ENCODE assay signal across 13 cellular contexts in the genomic region with DNA sequence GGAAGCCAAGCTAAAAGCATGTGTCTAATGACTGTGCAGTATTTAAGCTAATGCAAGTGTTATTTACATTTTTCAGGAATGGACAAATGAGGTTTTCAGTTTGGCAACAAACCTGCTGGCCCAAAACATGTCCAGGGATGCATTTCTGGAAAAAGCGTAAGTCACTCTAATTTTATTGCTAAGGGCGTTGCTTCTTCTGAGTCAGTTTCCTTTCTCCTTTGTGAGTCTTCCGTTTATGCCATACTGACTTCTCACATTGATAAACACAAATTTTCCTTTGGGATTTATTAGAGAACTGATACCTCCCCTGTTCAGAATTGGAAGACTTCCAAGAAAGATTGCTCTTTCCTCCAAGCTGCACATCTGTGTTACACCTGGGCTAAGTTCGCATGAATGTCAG.
A peak's percentile ranks its signal among the peaks of the same experiment; 100 is the strongest.
DNase-seq lines count a peak whose midpoint lies in the region; ATAC-seq and TF ChIP-seq lines count a peak whose summit lies in the region.
"Had no signal": no experiment of that assay in that cellular context is flagged by ENCODE, and none has a peak within 500 bp of the region (broad histone marks: within the 10 kb centered on the region; RNA-seq: fewer than 3 reads in every experiment).

No MANE protein-coding gene starts in this region.

- no peaks in the 10 kb centered on the region for H3K27me3 ChIP-seq in GM23248 (replicated peaks; ENCODE audit: insufficient read depth)
- no peaks in the 10 kb centered on the region for H3K27me3 ChIP-seq in fibroblast of lung (ENCODE audit: control insufficient read depth, insufficient read depth, low read length)
- H3K27me3 ChIP-seq in sigmoid colon, result no peaks in the 10 kb centered on the region
- H3K27me3 ChIP-seq: body of pancreas, right lobe of liver, testis had no signal

- H3K36me3 ChIP-seq in GM23248 (ENCODE audit: low read depth), result no peaks in the 10 kb centered on the region
- H3K36me3 ChIP-seq in fibroblast of lung (ENCODE audit: control insufficient read depth, insufficient read depth, low read length), result no peaks in the 10 kb centered on the region
- no peaks in the 10 kb centered on the region for H3K36me3 ChIP-seq in sigmoid colon
- H3K36me3 ChIP-seq: right lobe of liver had no signal

- no peak overlapping the region for H3K4me3 Mint-ChIP-seq in activated CD8-positive, alpha-beta memory T cell treated with anti-CD3 and anti-CD28 coated beads, Interleukin-2, amount 10 ng/mL, durations not matched to agents 7 days and 5 days
- H3K4me3 Mint-ChIP-seq in progenitor cell of endocrine pancreas (ENCODE audit: low read depth), result no peak overlapping the region
- H3K4me3 Mint-ChIP-seq in CD14-positive monocyte, result no peak overlapping the region

- H3K27ac ChIP-seq in GM23248, result peak overlapping the region; percentile 88
- peak overlapping the region; percentile 47 for H3K27ac ChIP-seq in fibroblast of lung (ENCODE audit: insufficient read depth, low read length)
- peak overlapping the region in 3 of 4 donors; percentile 44 to 66 (median 62) for H3K27ac ChIP-seq in sigmoid colon
- H3K27ac ChIP-seq: right lobe of liver, testis had no signal

- peaks cover 32% of the 10 kb centered on the region for H3K4me1 ChIP-seq in GM23248 (ENCODE audit: insufficient read depth)
- peaks cover 12% of the 10 kb centered on the region for H3K4me1 ChIP-seq in fibroblast of lung (ENCODE audit: control insufficient read depth, extremely low read depth, insufficient read depth, low read length)
- peaks cover 0 to 38% (median 35%) of the 10 kb centered on the region in 4 donors for H3K4me1 ChIP-seq in sigmoid colon
- H3K4me1 ChIP-seq: body of pancreas, right lobe of liver, testis had no signal

- H3K4me2 ChIP-seq in GM23248 (ENCODE audit: unreplicated experiment) (peak overlapping the region; percentile 80), fibroblast of lung (ENCODE audit: extremely low read depth, insufficient read depth, low read length) (peak overlapping the region; percentile 67)

- peaks cover 25% of the 10 kb centered on the region for H3F3A ChIP-seq in GM23248 (ENCODE audit: insufficient read depth)

- 1 to 2% methylated on average over 4 of the region's 4 CpGs for WGBS in GM23248 (ENCODE audit: low coverage in 1 of 2, low lambda C conversion rate in 2 of 2, missing lambda C conversion rate in 2 of 2), 2 experiments
- 54 to 65% methylated on average over 4 of the region's 4 CpGs for WGBS in sigmoid colon, 2 donors

- TF ChIP-seq CTCF in fibroblast of lung (conservative IDR thresholded peaks at IDR 0.05 in 1 of 2, IDR thresholded peaks at IDR 0.05 in 1 of 2; ENCODE audit: low read depth in 1 of 2, low read length in 2 of 2) (no peak), sigmoid colon (IDR thresholded peaks at IDR 0.05) (no peak), progenitor cell of endocrine pancreas (IDR thresholded peaks at IDR 0.05; ENCODE audit: unreplicated experiment) (no peak), CD14-positive monocyte (IDR thresholded peaks at IDR 0.05) (no peak)

- H3K36me3 Mint-ChIP-seq in activated CD8-positive, alpha-beta memory T cell treated with anti-CD3 and anti-CD28 coated beads, Interleukin-2, amount 10 ng/mL, durations not matched to agents 7 days and 5 days, result no peaks in the 10 kb centered on the region
- peaks cover 26% of the 10 kb centered on the region for H3K36me3 Mint-ChIP-seq in progenitor cell of endocrine pancreas (ENCODE audit: insufficient read depth)
- H3K36me3 Mint-ChIP-seq in CD14-positive monocyte, result peaks cover 20 to 33% of the 10 kb centered on the region in 2 donors

- H3K4me1 Mint-ChIP-seq in activated CD8-positive, alpha-beta memory T cell treated with anti-CD3 and anti-CD28 coated beads, Interleukin-2, amount 10 ng/mL, durations not matched to agents 7 days and 5 days, result peaks cover 7% of the 10 kb centered on the region
- no peaks in the 10 kb centered on the region for H3K4me1 Mint-ChIP-seq in progenitor cell of endocrine pancreas (ENCODE audit: low read depth)
- peaks cover 11% of the 10 kb centered on the region for H3K4me1 Mint-ChIP-seq in CD14-positive monocyte

- no peaks in the 10 kb centered on the region for H4K20me1 ChIP-seq in GM23248 (ENCODE audit: insufficient read depth)
- no peaks in the 10 kb centered on the region for H4K20me1 ChIP-seq in fibroblast of lung (ENCODE audit: control insufficient read depth, extremely low read depth, insufficient read depth, low read length)

- H3K27me3 Mint-ChIP-seq in activated CD8-positive, alpha-beta memory T cell treated with anti-CD3 and anti-CD28 coated beads, Interleukin-2, amount 10 ng/mL, durations not matched to agents 7 days and 5 days, result no peaks in the 10 kb centered on the region
- H3K27me3 Mint-ChIP-seq in progenitor cell of endocrine pancreas, result no peaks in the 10 kb centered on the region
- no peaks in the 10 kb centered on the region for H3K27me3 Mint-ChIP-seq in CD14-positive monocyte (ENCODE audit: low read depth in 3 of 3)

- in situ Hi-C loops in GM23248 (cut with MboI), result no loop called here

- H3K27ac Mint-ChIP-seq in activated CD8-positive, alpha-beta memory T cell treated with anti-CD3 and anti-CD28 coated beads, Interleukin-2, amount 10 ng/mL, durations not matched to agents 7 days and 5 days, result no peak overlapping the region
- H3K27ac Mint-ChIP-seq in progenitor cell of endocrine pancreas (no peak overlapping the region), CD14-positive monocyte (no peak overlapping the region)

- DNase-seq in GM23248, result peak; percentile 85
- DNase-seq in NCI-H748 treated with DMSO at 0.1 percent for 48 hours (lab: John Stamatoyannopoulos, UW), result peak; percentile 25
- DNase-seq in fibroblast of lung (ENCODE audit: low read depth in 2 of 2), result peak; percentile 32 to 65
- DNase-seq in sigmoid colon, result no peak
- no peak for DNase-seq in SW 1271 (lab: John Stamatoyannopoulos, UW)
- no peak for DNase-seq in activated CD8-positive, alpha-beta memory T cell treated with anti-CD3 and anti-CD28 coated beads, Interleukin-2, amount 10 ng/mL, durations not matched to agents 7 days and 5 days
- no peak for DNase-seq in progenitor cell of endocrine pancreas (ENCODE audit: low spot score, unreplicated experiment)
- no peak for DNase-seq in CD14-positive monocyte (ENCODE audit: low spot score)
- DNase-seq: activated CD4-positive, CD25-positive, alpha-beta regulatory T cell treated with anti-CD3 and anti-CD28 coated beads, Interleukin-2, amount 50 U/mL, for 72 hours; body of pancreas; islet precursor cell; right lobe of liver; testis had no signal

- H3K9me2 ChIP-seq in GM23248 (ENCODE audit: insufficient read depth), result no peaks in the 10 kb centered on the region

- CTCF ChIA-PET in activated CD8-positive, alpha-beta memory T cell treated with anti-CD3 and anti-CD28 coated beads, Interleukin-2, amount 10 ng/mL, durations not matched to agents 7 days and 5 days (lab: Charles Lee), result no interaction called here

- no peak for TF ChIP-seq POLR2A in sigmoid colon (IDR thresholded peaks at IDR 0.05)

- ATAC-seq in activated CD8-positive, alpha-beta memory T cell treated with anti-CD3 and anti-CD28 coated beads, Interleukin-2, amount 10 ng/mL, durations not matched to agents 7 days and 5 days, result no peak
- ATAC-seq: body of pancreas, right lobe of liver had no signal

- peaks cover 2% of the 10 kb centered on the region for H3K9me3 Mint-ChIP-seq in activated CD8-positive, alpha-beta memory T cell treated with anti-CD3 and anti-CD28 coated beads, Interleukin-2, amount 10 ng/mL, durations not matched to agents 7 days and 5 days (ENCODE audit: low read depth)
- peaks cover 7% of the 10 kb centered on the region for H3K9me3 Mint-ChIP-seq in progenitor cell of endocrine pancreas (ENCODE audit: low read depth)
- H3K9me3 Mint-ChIP-seq in CD14-positive monocyte, result peaks cover 0 to 7% (median 3%) of the 10 kb centered on the region in 7 donors

- H3K9me3 ChIP-seq in GM23248 (ENCODE audit: low read depth) (no peaks in the 10 kb centered on the region), fibroblast of lung (ENCODE audit: control insufficient read depth, insufficient read depth, low read depth, low read length) (no peaks in the 10 kb centered on the region), sigmoid colon (no peaks in the 10 kb centered on the region)
- H3K9me3 ChIP-seq: body of pancreas, right lobe of liver, testis had no signal

- H2AFZ ChIP-seq in GM23248 (peak overlapping the region; percentile 2; the same call in 1 of the 2 replicates), fibroblast of lung (ENCODE audit: low read length) (no peak overlapping the region)

- no peak for TF ChIP-seq EP300 in sigmoid colon (IDR thresholded peaks at IDR 0.05)

- no peaks in the 10 kb centered on the region for H3K79me2 ChIP-seq in GM23248 (ENCODE audit: insufficient read depth)
- H3K79me2 ChIP-seq in fibroblast of lung (ENCODE audit: control insufficient read depth, insufficient read depth, low read length), result no peaks in the 10 kb centered on the region

- H3K9ac ChIP-seq in GM23248, result peak overlapping the region; percentile 55
- no peak overlapping the region for H3K9ac ChIP-seq in fibroblast of lung (ENCODE audit: insufficient read depth, low read length)

- intact Hi-C loops in sigmoid colon (cut with DNase I) (no loop called here), CD14-positive monocyte (cut with micrococcal nuclease) (no loop called here)

- H3K4me3 ChIP-seq in GM23248 (peak overlapping the region; percentile 51), fibroblast of lung (replicated peaks in 1 of 4; ENCODE audit: control extremely low read depth in 1 of 4, insufficient read depth in 1 of 4, low read depth in 3 of 4, low read length in 4 of 4) (no peak overlapping the region), sigmoid colon (no peak overlapping the region)
- H3K4me3 ChIP-seq: body of pancreas, right lobe of liver, testis had no signal

Comparison
In these comparisons a context has a peak if more than half of its experiments do, and no peak if none do; other contexts are left out.
1. DNase-seq: peak in GM23248 (single experiment), NCI-H748 treated with DMSO at 0.1 percent for 48 hours (single experiment) and fibroblast of lung (2 of 2); none in sigmoid colon (single experiment), SW 1271 (0 of 2), activated CD8-positive, alpha-beta memory T cell treated with anti-CD3 and anti-CD28 coated beads, Interleukin-2, amount 10 ng/mL, durations not matched to agents 7 days and 5 days (single experiment), progenitor cell of endocrine pancreas (single experiment) and CD14-positive monocyte (single experiment).
2. Peak in every context shown above with its lines, with median percentiles within 50 percentile points of each other: H3K27ac ChIP-seq.